ENCODE assay signal across 1 cellular context in the genomic region with DNA sequence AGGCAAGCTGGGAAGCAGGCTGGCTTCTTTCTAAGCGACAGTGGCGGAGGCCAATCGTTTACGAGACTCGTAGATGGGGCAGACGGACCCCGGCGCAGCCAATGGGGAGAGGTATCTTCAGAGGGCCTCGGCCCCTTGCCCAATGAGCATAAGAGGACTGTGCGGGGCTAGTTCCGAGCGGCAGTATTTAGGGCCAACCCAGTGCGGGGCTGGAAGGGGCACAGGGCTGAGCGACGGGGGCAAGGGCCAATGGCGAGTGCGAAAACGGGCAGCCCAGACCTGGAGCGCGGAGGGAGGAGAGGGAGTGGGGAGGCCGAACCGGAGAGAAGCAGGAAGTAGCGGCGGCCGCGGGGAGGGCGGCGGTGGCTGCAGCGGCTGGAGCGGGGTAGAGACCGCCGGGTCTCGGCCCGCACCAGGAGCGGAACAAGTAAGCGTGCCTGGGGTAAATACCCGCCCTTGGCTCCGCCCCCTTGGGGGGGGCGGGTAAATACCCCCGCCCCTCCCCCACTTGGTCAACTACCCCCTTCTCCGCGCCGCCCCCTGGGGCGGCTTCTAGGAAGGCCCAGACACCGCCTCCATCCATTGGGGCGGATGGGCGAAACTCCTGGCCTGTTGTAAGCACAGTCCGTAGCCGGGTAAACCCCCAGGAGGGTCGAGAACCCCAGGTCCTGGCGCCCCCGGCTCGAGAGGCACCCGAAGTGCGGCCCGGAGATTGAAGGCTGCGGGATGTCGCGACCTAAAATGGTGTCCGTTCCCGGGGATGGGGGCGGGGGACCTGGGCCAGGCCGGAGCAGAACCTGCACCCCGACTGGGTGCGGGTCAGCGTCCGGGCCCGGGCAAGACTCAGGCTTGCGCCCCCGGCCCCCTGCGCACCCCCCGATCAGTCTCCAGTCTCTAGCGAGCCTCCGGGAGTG.
TF ChIP-seq lines count a peak whose summit lies in the region.

A gene with protein sequence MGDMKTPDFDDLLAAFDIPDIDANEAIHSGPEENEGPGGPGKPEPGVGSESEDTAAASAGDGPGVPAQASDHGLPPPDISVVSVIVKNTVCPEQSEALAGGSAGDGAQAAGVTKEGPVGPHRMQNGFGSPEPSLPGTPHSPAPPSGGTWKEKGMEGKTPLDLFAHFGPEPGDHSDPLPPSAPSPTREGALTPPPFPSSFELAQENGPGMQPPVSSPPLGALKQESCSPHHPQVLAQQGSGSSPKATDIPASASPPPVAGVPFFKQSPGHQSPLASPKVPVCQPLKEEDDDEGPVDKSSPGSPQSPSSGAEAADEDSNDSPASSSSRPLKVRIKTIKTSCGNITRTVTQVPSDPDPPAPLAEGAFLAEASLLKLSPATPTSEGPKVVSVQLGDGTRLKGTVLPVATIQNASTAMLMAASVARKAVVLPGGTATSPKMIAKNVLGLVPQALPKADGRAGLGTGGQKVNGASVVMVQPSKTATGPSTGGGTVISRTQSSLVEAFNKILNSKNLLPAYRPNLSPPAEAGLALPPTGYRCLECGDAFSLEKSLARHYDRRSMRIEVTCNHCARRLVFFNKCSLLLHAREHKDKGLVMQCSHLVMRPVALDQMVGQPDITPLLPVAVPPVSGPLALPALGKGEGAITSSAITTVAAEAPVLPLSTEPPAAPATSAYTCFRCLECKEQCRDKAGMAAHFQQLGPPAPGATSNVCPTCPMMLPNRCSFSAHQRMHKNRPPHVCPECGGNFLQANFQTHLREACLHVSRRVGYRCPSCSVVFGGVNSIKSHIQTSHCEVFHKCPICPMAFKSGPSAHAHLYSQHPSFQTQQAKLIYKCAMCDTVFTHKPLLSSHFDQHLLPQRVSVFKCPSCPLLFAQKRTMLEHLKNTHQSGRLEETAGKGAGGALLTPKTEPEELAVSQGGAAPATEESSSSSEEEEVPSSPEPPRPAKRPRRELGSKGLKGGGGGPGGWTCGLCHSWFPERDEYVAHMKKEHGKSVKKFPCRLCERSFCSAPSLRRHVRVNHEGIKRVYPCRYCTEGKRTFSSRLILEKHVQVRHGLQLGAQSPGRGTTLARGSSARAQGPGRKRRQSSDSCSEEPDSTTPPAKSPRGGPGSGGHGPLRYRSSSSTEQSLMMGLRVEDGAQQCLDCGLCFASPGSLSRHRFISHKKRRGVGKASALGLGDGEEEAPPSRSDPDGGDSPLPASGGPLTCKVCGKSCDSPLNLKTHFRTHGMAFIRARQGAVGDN (plus strand): TSS at position 331 of the 914 bp plus-strand sequence. CDS start 3,993 bp downstream, outside the sequence.

TF ChIP-seq in A549, 52 proteins besides CTCF, POLR2A, EP300 and RAD21 (continued from another document):
- TF ChIP-seq, protein P1, sequence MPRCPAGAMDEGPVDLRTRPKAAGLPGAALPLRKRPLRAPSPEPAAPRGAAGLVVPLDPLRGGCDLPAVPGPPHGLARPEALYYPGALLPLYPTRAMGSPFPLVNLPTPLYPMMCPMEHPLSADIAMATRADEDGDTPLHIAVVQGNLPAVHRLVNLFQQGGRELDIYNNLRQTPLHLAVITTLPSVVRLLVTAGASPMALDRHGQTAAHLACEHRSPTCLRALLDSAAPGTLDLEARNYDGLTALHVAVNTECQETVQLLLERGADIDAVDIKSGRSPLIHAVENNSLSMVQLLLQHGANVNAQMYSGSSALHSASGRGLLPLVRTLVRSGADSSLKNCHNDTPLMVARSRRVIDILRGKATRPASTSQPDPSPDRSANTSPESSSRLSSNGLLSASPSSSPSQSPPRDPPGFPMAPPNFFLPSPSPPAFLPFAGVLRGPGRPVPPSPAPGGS (IDR thresholded peaks at IDR 0.05), result peak; percentile 66; the same call in 1 of the 3 replicates
- TF ChIP-seq PHF8 (IDR thresholded peaks at IDR 0.05; ENCODE audit: borderline replicate concordance, low read depth) (peak; percentile 63; the same call in 1 of the 2 replicates), CHD4 (IDR thresholded peaks at IDR 0.05; ENCODE audit: borderline replicate concordance) (no peak; the same call in 1 of the 2 replicates), CHD2 (IDR thresholded peaks at IDR 0.05; ENCODE audit: low read length, partially characterized antibody) (peak; percentile 40), MAFK (IDR thresholded peaks at IDR 0.05; ENCODE audit: partially characterized antibody) (no peak), TFCP2L1 (CRISPR knock-in tag; IDR thresholded peaks at IDR 0.05) (no peak), KDM5A (IDR thresholded peaks at IDR 0.05) (0 out of 2 replicates have a peak, but pooled peaks have one; percentile 15), EHMT2 (IDR thresholded peaks at IDR 0.05; ENCODE audit: low read depth) (no peak), FOSB (CRISPR knock-in tag; IDR thresholded peaks at IDR 0.05) (no peak), ZC3H11A (IDR thresholded peaks at IDR 0.05) (no peak), RCOR1 (IDR thresholded peaks at IDR 0.05; ENCODE audit: low read depth, low read length) (no peak), GATA3 (IDR thresholded peaks at IDR 0.05; ENCODE audit: borderline replicate concordance) (no peak)
- TF ChIP-seq, protein P2, sequence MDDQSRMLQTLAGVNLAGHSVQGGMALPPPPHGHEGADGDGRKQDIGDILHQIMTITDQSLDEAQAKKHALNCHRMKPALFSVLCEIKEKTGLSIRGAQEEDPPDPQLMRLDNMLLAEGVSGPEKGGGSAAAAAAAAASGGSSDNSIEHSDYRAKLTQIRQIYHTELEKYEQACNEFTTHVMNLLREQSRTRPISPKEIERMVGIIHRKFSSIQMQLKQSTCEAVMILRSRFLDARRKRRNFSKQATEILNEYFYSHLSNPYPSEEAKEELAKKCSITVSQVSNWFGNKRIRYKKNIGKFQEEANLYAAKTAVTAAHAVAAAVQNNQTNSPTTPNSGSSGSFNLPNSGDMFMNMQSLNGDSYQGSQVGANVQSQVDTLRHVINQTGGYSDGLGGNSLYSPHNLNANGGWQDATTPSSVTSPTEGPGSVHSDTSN (IDR thresholded peaks at IDR 0.05), result peak; percentile 100
- TF ChIP-seq, protein P3, sequence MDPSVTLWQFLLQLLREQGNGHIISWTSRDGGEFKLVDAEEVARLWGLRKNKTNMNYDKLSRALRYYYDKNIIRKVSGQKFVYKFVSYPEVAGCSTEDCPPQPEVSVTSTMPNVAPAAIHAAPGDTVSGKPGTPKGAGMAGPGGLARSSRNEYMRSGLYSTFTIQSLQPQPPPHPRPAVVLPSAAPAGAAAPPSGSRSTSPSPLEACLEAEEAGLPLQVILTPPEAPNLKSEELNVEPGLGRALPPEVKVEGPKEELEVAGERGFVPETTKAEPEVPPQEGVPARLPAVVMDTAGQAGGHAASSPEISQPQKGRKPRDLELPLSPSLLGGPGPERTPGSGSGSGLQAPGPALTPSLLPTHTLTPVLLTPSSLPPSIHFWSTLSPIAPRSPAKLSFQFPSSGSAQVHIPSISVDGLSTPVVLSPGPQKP (IDR thresholded peaks at IDR 0.05; ENCODE audit: low read depth, low read length), result no peak
- TF ChIP-seq, protein P4, sequence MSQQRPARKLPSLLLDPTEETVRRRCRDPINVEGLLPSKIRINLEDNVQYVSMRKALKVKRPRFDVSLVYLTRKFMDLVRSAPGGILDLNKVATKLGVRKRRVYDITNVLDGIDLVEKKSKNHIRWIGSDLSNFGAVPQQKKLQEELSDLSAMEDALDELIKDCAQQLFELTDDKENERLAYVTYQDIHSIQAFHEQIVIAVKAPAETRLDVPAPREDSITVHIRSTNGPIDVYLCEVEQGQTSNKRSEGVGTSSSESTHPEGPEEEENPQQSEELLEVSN (IDR thresholded peaks at IDR 0.05; ENCODE audit: borderline replicate concordance, low read depth), result no peak
TF ChIP-seq in A549: peak in this region for 9.
